In the genomic region with DNA sequence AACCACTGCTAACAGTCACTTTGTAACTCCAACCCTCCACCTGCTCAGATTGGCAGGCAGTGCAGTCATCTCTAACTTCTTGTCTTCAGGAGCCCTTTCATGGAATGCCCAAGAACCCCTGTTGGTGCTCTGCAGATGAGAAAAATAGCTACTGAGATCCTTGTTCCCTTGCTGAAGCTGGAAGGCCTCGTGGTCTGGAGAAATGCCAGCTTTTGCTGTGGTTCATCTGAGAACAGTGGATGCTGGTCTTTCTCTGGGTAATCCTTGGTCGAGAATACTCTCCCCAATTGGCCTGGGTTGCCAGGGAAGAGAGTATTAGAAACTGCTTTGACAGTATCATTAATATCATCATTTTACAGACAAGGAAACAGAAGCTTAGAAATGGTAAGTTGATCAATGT, we compare ENCODE assay signal across 14 cellular contexts. TPM values are rescaled to one million over a fixed set of nuclear protein-coding genes. Genes with fewer than 3 reads are reported as not detected.
DNase-seq lines count a peak whose midpoint lies in the region; ATAC-seq and TF ChIP-seq lines count a peak whose summit lies in the region.
"Had no signal": no experiment of that assay in that cellular context is flagged by ENCODE, and none has a peak within 500 bp of the region (broad histone marks: within the 10 kb centered on the region; RNA-seq: fewer than 3 reads in every experiment).

No MANE protein-coding gene starts in this region.

- H3K9me3 ChIP-seq in uterus (no peaks in the 10 kb centered on the region), WERI-Rb-1 (ENCODE audit: severe bottlenecking) (no peaks in the 10 kb centered on the region)
- H3K9me3 ChIP-seq: heart right ventricle, MG63 had no signal

- H3K4me3 ChIP-seq in uterus, result no peak overlapping the region
- no peak overlapping the region for H3K4me3 ChIP-seq in WERI-Rb-1 (ENCODE audit: low read depth, low read length)
- H3K4me3 ChIP-seq: heart right ventricle, MG63 had no signal

- TF ChIP-seq CTCF in uterus (IDR thresholded peaks at IDR 0.05) (no peak), WERI-Rb-1 (IDR thresholded peaks at IDR 0.05; ENCODE audit: low read depth, low read length) (no peak)

- H3K27me3 ChIP-seq in uterus, result no peaks in the 10 kb centered on the region
- no peaks in the 10 kb centered on the region for H3K27me3 ChIP-seq in WERI-Rb-1 (ENCODE audit: insufficient read depth, low read depth, severe bottlenecking)
- H3K27me3 ChIP-seq: MG63 had no signal

- H3K36me3 ChIP-seq in uterus (no peaks in the 10 kb centered on the region), WERI-Rb-1 (no peaks in the 10 kb centered on the region)
- H3K36me3 ChIP-seq: heart right ventricle, MG63 had no signal

- DNase-seq in Right ventricle myocardium superior (no peak), Right ventricle myocardium inferior (ENCODE audit: missing footprints) (no peak), astrocyte of the hippocampus (ENCODE audit: low read depth, low spot score) (peak; percentile 78), left ventricle myocardium superior (no peak), uterus (peak in 1 of 2 donors; percentile 23), WERI-Rb-1 (no peak), GM03348 (ENCODE audit: low spot score) (no peak)
- DNase-seq: activated CD4-positive, CD25-positive, alpha-beta regulatory T cell treated with anti-CD3 and anti-CD28 coated beads, Interleukin-2, amount 50 U/mL, for 72 hours; MG63; NCI-H774; trophoblast cell had no signal

- peak; percentile 54 for ATAC-seq in Right ventricle myocardium superior (ENCODE audit: poor library complexity)
- ATAC-seq in Right ventricle myocardium inferior, result no peak
- ATAC-seq in left ventricle myocardium superior, result peak; percentile 51
- no peak for ATAC-seq in HG03108 (IDR thresholded peaks at IDR 0.05; ENCODE audit: unreplicated experiment)
- ATAC-seq: activated T-helper 17 cell treated with anti-CD3 and anti-CD28 coated beads, Interleukin-2, amount 50 U/mL, for 72 hours had no signal

- intact Hi-C loops in Right ventricle myocardium superior (cut with DNase I), result no loop called here
- intact Hi-C loops in Right ventricle myocardium inferior (cut with DNase I), result no loop called here
- intact Hi-C loops in left ventricle myocardium superior (cut with micrococcal nuclease), result no loop called here
- intact Hi-C loops in uterus (cut with DNase I; ENCODE audit: low total_unique reads), result no loop called here

- H3K4me1 ChIP-seq in uterus, result peaks cover 3 to 8% of the 10 kb centered on the region in 2 donors

- peak overlapping the region; percentile 7 to 50 for H3K27ac ChIP-seq in uterus
- no peak overlapping the region for H3K27ac ChIP-seq in WERI-Rb-1

- no peak for TF ChIP-seq POLR2A in uterus (IDR thresholded peaks at IDR 0.05)

RNA-seq across cellular contexts. Expression of gene BOD1L1, which starts 15.1 kb away (rescaled TPM):
- total RNA-seq in Right ventricle myocardium superior (15.8 TPM), Right ventricle myocardium inferior (17.8 TPM), left ventricle myocardium superior (19.0 TPM), uterus (10 to 100 TPM; 17.9 to 64.8 (median 50.5) TPM)

Comparison
In these comparisons a context has a peak if more than half of its experiments do, and no peak if none do; other contexts are left out.
1. ATAC-seq: peak in Right ventricle myocardium superior (single experiment) and left ventricle myocardium superior (single experiment); none in Right ventricle myocardium inferior (single experiment) and HG03108 (single experiment).